8 cellular contexts compared by ENCODE assay signal in genomic region chr21:46323710-46324389, GRCh38. TPM values are rescaled to one million over a fixed set of nuclear protein-coding genes. Genes with fewer than 3 reads are reported as not detected.
A peak's percentile ranks its signal among the peaks of the same experiment; 100 is the strongest.
DNase-seq lines count a peak whose midpoint lies in the region; ATAC-seq and TF ChIP-seq lines count a peak whose summit lies in the region.

Gene C21orf58 (minus strand): TSS chr21:46323870. CDS start chr21:46322738, 1,132 bp downstream.
Gene PCNT (plus strand): TSS chr21:46324156. CDS start chr21:46324229, 73 bp downstream.

- H3K27ac ChIP-seq in testis = peak within 1 kb of the TSS; percentile 95 to 97

- intact Hi-C loops in testis (cut with DNase I; ENCODE audit: low total_unique reads) = no loop called here

- no peak for TF ChIP-seq POLR2A in testis (IDR thresholded peaks at IDR 0.05)

- TF ChIP-seq CTCF in GM10266 (IDR thresholded peaks at IDR 0.05; ENCODE audit: control insufficient read depth, insufficient read depth, low read depth, missing control alignments) (no peak), glutamatergic neuron (IDR thresholded peaks at IDR 0.05; ENCODE audit: partially characterized antibody, unreplicated experiment) (no peak), omental fat pad (IDR thresholded peaks at IDR 0.05) (no peak), testis (IDR thresholded peaks at IDR 0.05) (no peak)

- 0 to 1% methylated on average over 20 to 76 of the region's 76 CpGs for WGBS in testis, 2 donors

- no peaks in the 10 kb centered on the region for H3K9me3 Mint-ChIP-seq in activated naive CD4-positive, alpha-beta T cell treated with anti-CD3 and anti-CD28 coated beads, Interleukin-2, amount 50 U/mL, for 24 hours
- peaks cover 14% of the 10 kb centered on the region for H3K9me3 Mint-ChIP-seq in glutamatergic neuron (ENCODE audit: unreplicated experiment)

- peak; percentile 79 for ATAC-seq in HG02642 (IDR thresholded peaks at IDR 0.05; ENCODE audit: poor library complexity, unreplicated experiment)
- peak; percentile 97 for ATAC-seq in omental fat pad (ENCODE audit: low FRiP score)

- no peaks in the 10 kb centered on the region for H3K27me3 Mint-ChIP-seq in activated naive CD4-positive, alpha-beta T cell treated with anti-CD3 and anti-CD28 coated beads, Interleukin-2, amount 50 U/mL, for 24 hours
- peaks cover 16% of the 10 kb centered on the region for H3K27me3 Mint-ChIP-seq in glutamatergic neuron (ENCODE audit: unreplicated experiment)

- H3K27ac Mint-ChIP-seq in activated naive CD4-positive, alpha-beta T cell treated with anti-CD3 and anti-CD28 coated beads, Interleukin-2, amount 50 U/mL, for 24 hours = peak within 1 kb of the TSS; percentile 99
- H3K27ac Mint-ChIP-seq in glutamatergic neuron (ENCODE audit: unreplicated experiment) = peak within 1 kb of the TSS; percentile 98

- H3K36me3 ChIP-seq in testis (ENCODE audit: low read depth, missing control alignments) = no peaks in the 10 kb centered on the region

- no peaks in the 10 kb centered on the region for H3K27me3 ChIP-seq in testis

- peaks cover 36% of the 10 kb centered on the region for H3K4me1 Mint-ChIP-seq in activated naive CD4-positive, alpha-beta T cell treated with anti-CD3 and anti-CD28 coated beads, Interleukin-2, amount 50 U/mL, for 24 hours
- H3K4me1 Mint-ChIP-seq in glutamatergic neuron (ENCODE audit: low read depth, unreplicated experiment) = peaks cover 16% of the 10 kb centered on the region

- H3K4me3 Mint-ChIP-seq in activated naive CD4-positive, alpha-beta T cell treated with anti-CD3 and anti-CD28 coated beads, Interleukin-2, amount 50 U/mL, for 24 hours = peak within 1 kb of the TSS; percentile 98
- peak within 1 kb of the TSS; percentile 97 for H3K4me3 Mint-ChIP-seq in glutamatergic neuron (ENCODE audit: unreplicated experiment)

- peak within 1 kb of the TSS; percentile 87 to 90 for H3K4me3 ChIP-seq in testis

- H3K9me3 ChIP-seq in testis = no peaks in the 10 kb centered on the region

- peak; percentile 99 for DNase-seq in GM10266 (ENCODE audit: extremely low spot score)
- DNase-seq in NCI-H1105 (lab: John Stamatoyannopoulos, UW) = peak; percentile 97
- DNase-seq in SKM-1 (lab: John Stamatoyannopoulos, UW; ENCODE audit: unreplicated experiment) = peak; percentile 93
- DNase-seq in glutamatergic neuron = peak; percentile 98
- DNase-seq in omental fat pad (ENCODE audit: low spot score) = peak; percentile 77
- DNase-seq in testis = peak; percentile 98

- H3K36me3 Mint-ChIP-seq in activated naive CD4-positive, alpha-beta T cell treated with anti-CD3 and anti-CD28 coated beads, Interleukin-2, amount 50 U/mL, for 24 hours = no peaks in the 10 kb centered on the region
- H3K36me3 Mint-ChIP-seq in glutamatergic neuron (ENCODE audit: unreplicated experiment) = peaks cover 3% of the 10 kb centered on the region

- no peaks in the 10 kb centered on the region for H3K4me1 ChIP-seq in testis

RNA-seq across cellular contexts. Expression of gene C21orf58, which starts in this region (rescaled TPM):
- total RNA-seq in glutamatergic neuron (ENCODE audit: unreplicated experiment) = 9.7 TPM
- 1 to 10 TPM in 2 of 4 donors, under 1 TPM in 2; 0.44 to 2.4 (median 0.91) TPM for total RNA-seq in omental fat pad
- 10 to 100 TPM; 13.7 to 21.6 TPM for total RNA-seq in testis
- 13.6 TPM for polyA plus RNA-seq in testis (ENCODE audit: insufficient read depth, low read depth, low replicate concordance)

RNA-seq across cellular contexts. Expression of gene PCNT, which starts in this region (rescaled TPM):
- total RNA-seq in glutamatergic neuron (ENCODE audit: unreplicated experiment) (117 TPM), omental fat pad (10 to 100 TPM; 23.0 to 51.7 (median 24.4) TPM), testis (100 to 1,000 TPM; 116 to 169 TPM)
- polyA plus RNA-seq in testis (ENCODE audit: insufficient read depth, low read depth, low replicate concordance) = 44.7 TPM

Comparison
In these comparisons a context has a peak if more than half of its experiments do, and no peak if none do; other contexts are left out.
1. Peak in every context shown above with its lines: DNase-seq, ATAC-seq, H3K4me3 ChIP-seq and H3K27ac ChIP-seq.